ENCODE assay signal across 8 cellular contexts in genomic region chr13:28819046-28819747, GRCh38. TPM values are rescaled to one million over a fixed set of nuclear protein-coding genes. Genes with fewer than 3 reads are reported as not detected.
DNase-seq lines count a peak whose midpoint lies in the region; ATAC-seq and TF ChIP-seq lines count a peak whose summit lies in the region.

No MANE protein-coding gene starts in this region.

- no peaks in the 10 kb centered on the region for H3K9me2 ChIP-seq in Karpas-422 (replicated peaks; ENCODE audit: insufficient read depth, low read length)

- peaks cover 21% of the 10 kb centered on the region for H3K9me3 Mint-ChIP-seq in activated T-helper 2 cell treated with anti-CD3 and anti-CD28 coated beads, Interferon-gamma antibody, Interleukin-2, Interleukin-4, amounts not matched to agents 10 μg/mL and 5 μg/mL and 100 μg/mL, durations not matched to agents 14 hours and 24 hours and 36 hours

- no peaks in the 10 kb centered on the region for H3K79me2 ChIP-seq in Karpas-422 (ENCODE audit: low read length)

- H4K20me1 ChIP-seq in Karpas-422 (ENCODE audit: insufficient read depth, low read depth, low read length) = no peaks in the 10 kb centered on the region; the same call in 1 of the 2 replicates

- H3K4me3 ChIP-seq in iPS-20b (ENCODE audit: low read length) = peak overlapping the region; percentile 76
- H3K4me3 ChIP-seq in vagina = peak overlapping the region in 1 of 2 donors; percentile 36
- no peak overlapping the region for H3K4me3 ChIP-seq in Karpas-422 (ENCODE audit: low read length)

- H3K27ac Mint-ChIP-seq in activated T-helper 2 cell treated with anti-CD3 and anti-CD28 coated beads, Interferon-gamma antibody, Interleukin-2, Interleukin-4, amounts not matched to agents 10 μg/mL and 5 μg/mL and 100 μg/mL, durations not matched to agents 14 hours and 24 hours and 36 hours = no peak overlapping the region

- H3K36me3 ChIP-seq in iPS-20b (ENCODE audit: insufficient read depth, low read depth, low read length) = no peaks in the 10 kb centered on the region
- no peaks in the 10 kb centered on the region for H3K36me3 ChIP-seq in vagina
- no peaks in the 10 kb centered on the region for H3K36me3 ChIP-seq in Karpas-422 (ENCODE audit: insufficient read depth, low read length)

- H3K4me1 ChIP-seq in iPS-20b (ENCODE audit: insufficient read depth, low read length) (0 out of 2 replicates have a peak, but pooled peaks cover 3% of the 10 kb centered on the region), vagina (peaks cover 11% of the 10 kb centered on the region), Karpas-422 (ENCODE audit: low read length) (no peaks in the 10 kb centered on the region)

- TF ChIP-seq POLR2A in vagina (IDR thresholded peaks at IDR 0.05) = no peak

- no peak overlapping the region for H3K4me2 ChIP-seq in Karpas-422 (ENCODE audit: low read depth, low read length, poor library complexity, severe bottlenecking)

- no peaks in the 10 kb centered on the region for H3K4me1 Mint-ChIP-seq in activated T-helper 2 cell treated with anti-CD3 and anti-CD28 coated beads, Interferon-gamma antibody, Interleukin-2, Interleukin-4, amounts not matched to agents 10 μg/mL and 5 μg/mL and 100 μg/mL, durations not matched to agents 14 hours and 24 hours and 36 hours (ENCODE audit: low read depth)

- peak overlapping the region; percentile 30 for H3K4me3 Mint-ChIP-seq in activated T-helper 2 cell treated with anti-CD3 and anti-CD28 coated beads, Interferon-gamma antibody, Interleukin-2, Interleukin-4, amounts not matched to agents 10 μg/mL and 5 μg/mL and 100 μg/mL, durations not matched to agents 14 hours and 24 hours and 36 hours (ENCODE audit: low read depth)

- peak overlapping the region; percentile 54; the same call in 1 of the 2 replicates for H3K9ac ChIP-seq in iPS-20b (ENCODE audit: low read depth, low read length)
- no peak overlapping the region for H3K9ac ChIP-seq in Karpas-422 (ENCODE audit: low read length)

- ATAC-seq in HG02885 (IDR thresholded peaks at IDR 0.05; ENCODE audit: poor library complexity, unreplicated experiment) (no peak), GM18858 (IDR thresholded peaks at IDR 0.05; ENCODE audit: unreplicated experiment) (no peak)

- H3K27me3 ChIP-seq in iPS-20b (ENCODE audit: insufficient read depth, low read length) (peaks cover 65% of the 10 kb centered on the region), vagina (no peaks in the 10 kb centered on the region), Karpas-422 (ENCODE audit: low read length) (no peaks in the 10 kb centered on the region; the same call in 1 of the 2 replicates)

- no peak overlapping the region for H3K27ac ChIP-seq in iPS-20b (ENCODE audit: low read length)
- H3K27ac ChIP-seq in vagina = no peak overlapping the region
- no peak overlapping the region for H3K27ac ChIP-seq in Karpas-422 (ENCODE audit: low read length)

- DNase-seq in 8988T (peak; percentile 44), vagina (ENCODE audit: extremely low spot score in 2 of 2) (no peak), Karpas-422 (no peak)
- no peak for DNase-seq in activated T-helper 2 cell treated with anti-CD3 and anti-CD28 coated beads, Interferon-gamma antibody, Interleukin-2, Interleukin-4, amounts not matched to agents 10 μg/mL and 5 μg/mL and 100 μg/mL, durations not matched to agents 14 hours and 24 hours and 36 hours (ENCODE audit: low spot score)

- no peaks in the 10 kb centered on the region for H3K9me3 ChIP-seq in iPS-20b (ENCODE audit: insufficient read depth, low read depth, low read length)
- no peaks in the 10 kb centered on the region for H3K9me3 ChIP-seq in vagina
- no peaks in the 10 kb centered on the region for H3K9me3 ChIP-seq in Karpas-422 (ENCODE audit: low read length)

- peaks cover 53% of the 10 kb centered on the region for H3K27me3 Mint-ChIP-seq in activated T-helper 2 cell treated with anti-CD3 and anti-CD28 coated beads, Interferon-gamma antibody, Interleukin-2, Interleukin-4, amounts not matched to agents 10 μg/mL and 5 μg/mL and 100 μg/mL, durations not matched to agents 14 hours and 24 hours and 36 hours (ENCODE audit: low read depth)

- no peaks in the 10 kb centered on the region for H3K36me3 Mint-ChIP-seq in activated T-helper 2 cell treated with anti-CD3 and anti-CD28 coated beads, Interferon-gamma antibody, Interleukin-2, Interleukin-4, amounts not matched to agents 10 μg/mL and 5 μg/mL and 100 μg/mL, durations not matched to agents 14 hours and 24 hours and 36 hours (ENCODE audit: low read depth)

- intact Hi-C loops in activated T-helper 2 cell treated with anti-CD3 and anti-CD28 coated beads, Interferon-gamma antibody, Interleukin-2, Interleukin-4, amounts not matched to agents 10 μg/mL and 5 μg/mL and 100 μg/mL, durations not matched to agents 14 hours and 24 hours and 36 hours (cut with micrococcal nuclease) = loop anchor here (10.0 kb wide), 1 partner anchor 546 kb away; no protein-coding TSS in a partner anchor
- intact Hi-C loops in vagina (cut with DNase I) = no loop called here

- H2AFZ ChIP-seq in Karpas-422 (ENCODE audit: low read length) = no peak overlapping the region

- peak; percentile 5 for TF ChIP-seq CTCF in GM12873 (IDR thresholded peaks at IDR 0.05; ENCODE audit: insufficient read depth, low read depth, low read length, missing control alignments)
- no peak for TF ChIP-seq CTCF in vagina (IDR thresholded peaks at IDR 0.05)

RNA-seq across cellular contexts. Expression of gene MTUS2, which starts 0.9 kb away (rescaled TPM):
- total RNA-seq in activated T-helper 2 cell treated with anti-CD3 and anti-CD28 coated beads, Interferon-gamma antibody, Interleukin-2, Interleukin-4, amounts not matched to agents 10 μg/mL and 5 μg/mL and 100 μg/mL, durations not matched to agents 14 hours and 24 hours and 36 hours = not detected in 2 replicates
- 0.74 TPM for total RNA-seq in vagina
- 4.7 and 6.6 TPM in 2 replicates for total RNA-seq in Karpas-422 (2014; rRNA removed; shearing (Covaris generic); ENCODE audit: low replicate concordance)
